In the genomic region with DNA sequence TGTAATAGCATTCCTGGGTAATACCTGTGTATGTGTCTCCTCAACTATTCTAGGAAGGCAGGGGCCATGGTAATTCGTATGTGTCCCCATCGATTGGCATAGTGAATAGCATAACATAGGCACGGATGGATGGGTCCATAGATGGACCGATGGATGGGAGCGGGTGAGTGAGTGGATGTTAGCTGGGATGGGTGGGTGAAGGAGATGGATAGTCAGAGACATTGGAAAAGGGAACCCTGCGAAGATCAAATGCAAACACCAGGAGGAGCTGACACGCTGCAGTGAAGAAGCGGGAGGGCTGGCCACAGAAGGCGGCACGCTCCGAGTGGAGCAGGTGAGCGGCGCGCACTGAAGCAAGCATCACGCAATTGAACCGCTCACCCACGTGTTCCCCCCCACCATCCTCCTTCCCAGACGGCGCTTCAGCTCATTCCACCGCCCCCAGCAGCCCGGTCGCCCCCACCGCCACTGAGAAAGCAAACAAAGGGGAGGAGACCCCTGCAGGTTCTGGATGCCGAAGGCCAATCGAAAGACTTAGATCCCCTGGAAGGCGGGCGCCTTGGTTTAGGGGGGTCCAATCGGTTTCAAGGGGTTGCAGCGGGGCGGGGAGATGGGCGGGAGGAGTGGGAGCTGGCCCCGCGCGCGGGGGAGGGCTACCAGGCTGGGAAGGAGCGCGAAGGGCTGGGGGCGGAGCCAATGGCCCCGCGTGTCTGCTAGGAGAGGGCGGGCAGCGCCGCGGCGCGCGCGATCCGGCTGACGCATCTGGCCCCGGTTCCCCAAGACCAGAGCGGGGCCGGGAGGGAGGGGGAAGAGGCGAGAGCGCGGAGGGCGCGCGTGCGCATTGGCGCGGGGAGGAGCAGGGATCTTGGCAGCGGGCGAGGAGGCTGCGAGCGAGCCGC, we compare ENCODE assay signal across 8 cellular contexts. TPM values are rescaled to one million over a fixed set of nuclear protein-coding genes. Genes with fewer than 3 reads are reported as not detected.
DNase-seq lines count a peak whose midpoint lies in the region; ATAC-seq and TF ChIP-seq lines count a peak whose summit lies in the region.

A gene (plus strand): TSS at position 839 of the 899 bp plus-strand sequence. CDS start 90 bp downstream, outside the sequence.

- TF ChIP-seq CTCF in Calu3 (IDR thresholded peaks at IDR 0.05; ENCODE audit: unreplicated experiment) (peak; percentile 46), endodermal cell (conservative IDR thresholded peaks at IDR 0.05) (peak; percentile 75)

- H3K27ac Mint-ChIP-seq in Calu3 (ENCODE audit: unreplicated experiment): peak within 1 kb of the TSS; percentile 62
- peak within 1 kb of the TSS; percentile 91 for H3K27ac Mint-ChIP-seq in endodermal cell

- DNase-seq in Calu3 (peak; percentile 92), NT2/D1 (ENCODE audit: low read depth, low spot score) (peak; percentile 88), endodermal cell (peak; percentile 99)
- DNase-seq in activated CD8-positive, alpha-beta memory T cell treated with anti-CD3 and anti-CD28 coated beads, Interleukin-2, amount 50 U/mL, for 1 hour (ENCODE audit: extremely low read depth): peak; percentile 98
- DNase-seq in stimulated activated CD8-positive, alpha-beta memory T cell treated with anti-CD3 and anti-CD28 coated beads, Interleukin-15, amount 100 ng/mL, for 4 hours (ENCODE audit: low read depth in 2 of 2): peak; percentile 98 to 99

- H3K9me3 ChIP-seq in HUES48 (ENCODE audit: control insufficient read depth, insufficient read depth, low read length): no peaks in the 10 kb centered on the region
- H3K9me3 ChIP-seq in NT2/D1 (ENCODE audit: insufficient read depth, low read length): peaks cover 9% of the 10 kb centered on the region; the same call in 1 of the 2 replicates
- H3K9me3 ChIP-seq in endodermal cell (ENCODE audit: control insufficient read depth, low read length): no peaks in the 10 kb centered on the region
- no peaks in the 10 kb centered on the region for H3K9me3 ChIP-seq in mesodermal cell (ENCODE audit: control insufficient read depth, low read length)

- H3K27me3 ChIP-seq in HUES48 (ENCODE audit: control insufficient read depth, insufficient read depth, low read length) (no peaks in the 10 kb centered on the region), NT2/D1 (ENCODE audit: insufficient read depth, insufficient read length) (peaks cover 8% of the 10 kb centered on the region), endodermal cell (ENCODE audit: control insufficient read depth, insufficient read depth, low read length, poor library complexity, severe bottlenecking) (no peaks in the 10 kb centered on the region)

- ATAC-seq in GM21381 (IDR thresholded peaks at IDR 0.05; ENCODE audit: unreplicated experiment): peak; percentile 82

- H3K4me3 ChIP-seq in HUES48 (ENCODE audit: low read depth, low read length) (peak within 1 kb of the TSS; percentile 68), NT2/D1 (ENCODE audit: insufficient read length, low read depth) (peak within 1 kb of the TSS; percentile 60), endodermal cell (ENCODE audit: low read length) (peak within 1 kb of the TSS; percentile 81), mesodermal cell (ENCODE audit: extremely low read depth, insufficient read depth, low read length, poor library complexity, severe bottlenecking) (peak within 1 kb of the TSS; percentile 76)

- H3K4me3 Mint-ChIP-seq in Calu3 (ENCODE audit: low read depth, unreplicated experiment): peak within 1 kb of the TSS; percentile 74
- peak within 1 kb of the TSS; percentile 70 for H3K4me3 Mint-ChIP-seq in endodermal cell

- no peaks in the 10 kb centered on the region for H3K9me3 Mint-ChIP-seq in Calu3 (ENCODE audit: low read depth, unreplicated experiment)
- H3K9me3 Mint-ChIP-seq in endodermal cell: peaks cover 4% of the 10 kb centered on the region

- peak within 1 kb of the TSS; percentile 74 for H3K27ac ChIP-seq in HUES48 (ENCODE audit: low read depth, low read length)
- H3K27ac ChIP-seq in endodermal cell (ENCODE audit: low read depth, low read length): peak within 1 kb of the TSS; percentile 94
- peak within 1 kb of the TSS; percentile 83 for H3K27ac ChIP-seq in mesodermal cell (ENCODE audit: low read depth, low read length, severe bottlenecking)

- peaks cover 11% of the 10 kb centered on the region for H3K4me1 Mint-ChIP-seq in Calu3 (ENCODE audit: low read depth, unreplicated experiment)
- H3K4me1 Mint-ChIP-seq in endodermal cell: peaks cover 14% of the 10 kb centered on the region

- H3K27me3 Mint-ChIP-seq in Calu3 (ENCODE audit: unreplicated experiment): no peaks in the 10 kb centered on the region
- H3K27me3 Mint-ChIP-seq in endodermal cell (ENCODE audit: insufficient read depth): peaks cover 8% of the 10 kb centered on the region

- H3K36me3 ChIP-seq in HUES48 (ENCODE audit: control insufficient read depth, insufficient read depth, low read length): 0 out of 2 replicates have a peak, but pooled peaks cover 3% of the 10 kb centered on the region
- H3K36me3 ChIP-seq in NT2/D1 (ENCODE audit: insufficient read depth, insufficient read length, low read length): no peaks in the 10 kb centered on the region
- H3K36me3 ChIP-seq in endodermal cell (ENCODE audit: control insufficient read depth, insufficient read depth, low read length): no peaks in the 10 kb centered on the region
- no peaks in the 10 kb centered on the region for H3K36me3 ChIP-seq in mesodermal cell (ENCODE audit: control insufficient read depth, insufficient read depth, low read length)

- CTCF ChIA-PET in Calu3 (lab: Charles Lee): interaction anchor here (0.8 to 1.9 kb wide), 4 partner anchors 12 to 199 kb away, joined by 3 to 14 read pairs (median 6); a partner anchor contains a TSS

- peaks cover 20% of the 10 kb centered on the region for H3K36me3 Mint-ChIP-seq in Calu3 (ENCODE audit: insufficient read depth, unreplicated experiment)
- peaks cover 4% of the 10 kb centered on the region for H3K36me3 Mint-ChIP-seq in endodermal cell (ENCODE audit: low read depth)

- WGBS in endodermal cell (ENCODE audit: insufficient coverage in 1 of 2, insufficient read length in 1 of 2), 2 experiments: 1 to 4% methylated on average over 5 to 67 of the region's 67 CpGs
- 1 to 2% methylated on average over 43 to 54 of the region's 67 CpGs for WGBS in mesodermal cell (ENCODE audit: insufficient coverage in 2 of 2), 2 experiments

- BruUV-seq in Calu3 (replicated peaks; lab: Mats Ljungman, UMichigan): no TSS peak

- H3K4me1 ChIP-seq in HUES48 (ENCODE audit: control insufficient read depth, insufficient read depth, low read length) (peaks cover 13% of the 10 kb centered on the region), NT2/D1 (ENCODE audit: insufficient read depth, insufficient read length) (peaks cover 10% of the 10 kb centered on the region), endodermal cell (ENCODE audit: control insufficient read depth, insufficient read depth, low read length) (no peaks in the 10 kb centered on the region), mesodermal cell (ENCODE audit: control insufficient read depth, insufficient read depth, low read length, poor library complexity, severe bottlenecking) (peaks cover 6% of the 10 kb centered on the region)

- H3K9ac ChIP-seq in HUES48 (ENCODE audit: low read depth, low read length): peak within 1 kb of the TSS; percentile 32
- H3K9ac ChIP-seq in NT2/D1 (ENCODE audit: insufficient read length, low read depth): peak within 1 kb of the TSS; percentile 83
- peak within 1 kb of the TSS; percentile 51 for H3K9ac ChIP-seq in endodermal cell (ENCODE audit: extremely low read depth, low read length, poor library complexity, severe bottlenecking)

- intact Hi-C loops in Calu3 (cut with micrococcal nuclease; ENCODE audit: unreplicated experiment): loop anchor here (5.0 kb wide), 1 partner anchor 87 kb away; a partner anchor contains a TSS

RNA-seq across cellular contexts. Expression of the gene that starts here (rescaled TPM):
- total RNA-seq in Calu3 (2022) (21.1 and 27.6 TPM in 2 replicates), endodermal cell (10 to 100 TPM; 45.3 to 51.8 TPM)
- polyA plus RNA-seq in endodermal cell (2013, experiment 1 of 2): 61.5 TPM
- 53.9 TPM for polyA plus RNA-seq in endodermal cell (2013, experiment 2 of 2)
- 25.5 TPM for polyA plus RNA-seq in mesodermal cell (2013, experiment 1 of 2)
- 21.4 TPM for polyA plus RNA-seq in mesodermal cell (2013, experiment 2 of 2)

Comparison
In these comparisons a context has a peak if more than half of its experiments do, and no peak if none do; other contexts are left out.
1. Peak in every context shown above with its lines: DNase-seq, ATAC-seq, H3K4me3 ChIP-seq and H3K27ac ChIP-seq.
2. H3K9ac ChIP-seq: peak in every context shown above with its lines; median percentile 83 in NT2/D1; 51 in endodermal cell; 32 in HUES48.